8 cellular contexts compared by ENCODE assay signal in the genomic region with DNA sequence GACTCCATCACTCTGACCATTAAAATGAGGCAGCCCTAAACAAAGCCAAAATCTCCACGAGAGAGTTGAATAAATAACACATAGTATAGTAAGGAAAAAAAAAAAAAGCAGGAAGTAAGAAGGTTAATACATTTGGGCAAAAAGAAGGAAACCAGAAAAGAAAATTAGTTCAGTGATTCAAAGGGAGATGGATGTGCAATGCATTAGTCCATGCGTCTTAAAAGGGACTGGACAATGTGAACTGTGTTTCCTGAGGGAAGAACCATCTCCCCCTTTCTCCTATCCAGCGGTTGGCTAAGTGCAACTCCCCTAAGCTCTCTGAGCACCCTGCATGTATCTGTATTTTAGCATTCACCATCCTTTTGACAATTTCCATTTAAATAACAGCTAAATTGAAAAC. TPM values are rescaled to one million over a fixed set of nuclear protein-coding genes. Genes with fewer than 3 reads are reported as not detected.
DNase-seq lines count a peak whose midpoint lies in the region; ATAC-seq and TF ChIP-seq lines count a peak whose summit lies in the region.

No MANE protein-coding gene starts in this region.

- H3K36me3 ChIP-seq in ACC112 (ENCODE audit: insufficient read depth, low read length) (peaks cover 6% of the 10 kb centered on the region; the same call in 1 of the 2 replicates), HUES48 (ENCODE audit: control insufficient read depth, insufficient read depth, low read length) (peaks cover 24% of the 10 kb centered on the region), muscle layer of colon (ENCODE audit: insufficient read depth, low read length) (peaks cover 23% of the 10 kb centered on the region)

- H3K27me3 Mint-ChIP-seq in brain: peaks cover 18% of the 10 kb centered on the region

- H3K27me3 ChIP-seq in ACC112 (ENCODE audit: insufficient read depth, low read length) (no peaks in the 10 kb centered on the region), HUES48 (ENCODE audit: control insufficient read depth, insufficient read depth, low read length) (no peaks in the 10 kb centered on the region), muscle layer of colon (ENCODE audit: control insufficient read depth in 1 of 2, insufficient read depth in 2 of 2, low read length in 2 of 2) (no peaks in the 10 kb centered on the region)

- H3K27ac ChIP-seq in ACC112 (ENCODE audit: low read depth, low read length) (no peak overlapping the region), HUES48 (ENCODE audit: low read depth, low read length) (no peak overlapping the region), muscle layer of colon (ENCODE audit: low read depth, low read length) (peak overlapping the region; percentile 92)

- H3K9me3 Mint-ChIP-seq in brain: peaks cover 0 to 5% (median 0%) of the 10 kb centered on the region in 5 experiments

- H3K4me1 Mint-ChIP-seq in brain: peaks cover 47% of the 10 kb centered on the region

- H3K4me1 ChIP-seq in ACC112 (ENCODE audit: control insufficient read depth, insufficient read depth, low read length, unreplicated experiment) (peaks cover 22% of the 10 kb centered on the region), HUES48 (ENCODE audit: control insufficient read depth, insufficient read depth, low read length) (0 out of 2 replicates have a peak, but pooled peaks cover 4% of the 10 kb centered on the region), muscle layer of colon (ENCODE audit: insufficient read depth, low read length) (peaks cover 20% of the 10 kb centered on the region)

- H3K27ac Mint-ChIP-seq in brain: peak overlapping the region; percentile 9 to 99 (median 99)

- ATAC-seq in GM21737 (IDR thresholded peaks at IDR 0.05; ENCODE audit: unreplicated experiment): no peak

- peaks cover 54% of the 10 kb centered on the region for H3K79me2 ChIP-seq in ACC112 (ENCODE audit: control insufficient read depth, insufficient read depth, low read length, unreplicated experiment)

- H3K36me3 Mint-ChIP-seq in brain: peaks cover 22% of the 10 kb centered on the region

- peak overlapping the region; percentile 99 for H3K4me3 ChIP-seq in ACC112 (ENCODE audit: low read depth, low read length)
- peak overlapping the region; percentile 97 for H3K4me3 ChIP-seq in HUES48 (ENCODE audit: low read depth, low read length)
- H3K4me3 ChIP-seq in muscle layer of colon (ENCODE audit: low read depth in 1 of 2, low read length in 2 of 2): peak overlapping the region; percentile 75 to 97

- peak overlapping the region; percentile 95 to 98 (median 97) for H3K4me3 Mint-ChIP-seq in brain

- H3K9ac ChIP-seq in HUES48 (ENCODE audit: low read depth, low read length) (no peak overlapping the region), muscle layer of colon (ENCODE audit: low read length) (peak overlapping the region; percentile 95)

- no peak for TF ChIP-seq CTCF in brain (conservative IDR thresholded peaks at IDR 0.05)

- DNase-seq in effector CD4-positive, alpha-beta T cell: no peak
- DNase-seq in putamen (ENCODE audit: low spot score) (no peak), NOMO-1 treated with dmso at 0.1 percent for 144 hours (lab: John Stamatoyannopoulos, UW; ENCODE audit: unreplicated experiment) (no peak)

- H3K9me3 ChIP-seq in HUES48 (ENCODE audit: control insufficient read depth, insufficient read depth, low read length): no peaks in the 10 kb centered on the region
- H3K9me3 ChIP-seq in muscle layer of colon (ENCODE audit: low read length): no peaks in the 10 kb centered on the region

- H2AFZ ChIP-seq in ACC112 (ENCODE audit: low read length, unreplicated experiment): peak overlapping the region; percentile 85

RNA-seq across cellular contexts. Expression of gene ANKRA2, which starts 1.4 kb away (rescaled TPM):
- 6.5 TPM for polyA plus RNA-seq in brain (ENCODE audit: insufficient read depth, low read depth, low replicate concordance)

RNA-seq across cellular contexts. Expression of gene UTP15, which starts 1.5 kb away (rescaled TPM):
- 2.6 TPM for polyA plus RNA-seq in brain (ENCODE audit: insufficient read depth, low read depth, low replicate concordance)
